In the genomic region with DNA sequence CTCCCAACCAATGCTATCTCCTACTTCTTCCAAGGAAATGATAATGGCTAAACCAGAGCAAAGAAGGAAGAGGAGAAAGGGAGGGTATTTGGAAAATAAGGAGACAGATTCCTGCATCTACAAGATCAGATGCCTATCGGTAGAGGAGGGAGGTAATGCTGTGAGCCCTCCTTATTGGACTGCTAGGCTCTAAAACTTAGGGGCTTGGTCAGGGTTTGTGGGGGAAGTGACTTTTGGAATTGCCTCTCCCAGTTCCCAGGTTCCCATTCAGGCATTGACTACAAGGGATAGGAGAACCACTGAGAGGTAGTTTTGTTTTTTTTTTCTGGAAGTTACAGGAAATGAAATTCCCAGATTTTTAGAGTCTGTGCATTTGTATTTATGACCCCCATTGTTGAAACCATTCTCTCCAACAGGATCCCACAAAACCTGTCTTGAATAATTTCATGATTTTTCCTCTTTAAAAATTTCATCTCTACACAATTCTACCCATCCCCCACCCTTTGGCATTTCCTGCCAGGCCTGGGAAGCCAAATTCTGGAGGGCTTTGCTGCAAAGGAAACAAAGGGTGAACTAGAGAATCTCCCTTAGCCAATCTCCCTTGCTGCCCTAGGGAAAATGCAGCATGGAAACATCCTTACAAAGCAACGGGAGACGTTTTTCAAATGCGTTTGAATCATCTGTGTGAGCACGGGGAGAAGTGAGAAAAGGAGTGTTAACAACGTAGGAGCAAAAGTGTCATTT, we compare ENCODE assay signal across 14 cellular contexts.
DNase-seq lines count a peak whose midpoint lies in the region; ATAC-seq, FAIRE-seq and TF ChIP-seq lines count a peak whose summit lies in the region.
"Had no signal": no experiment of that assay in that cellular context is flagged by ENCODE, and none has a peak within 500 bp of the region (broad histone marks: within the 10 kb centered on the region; RNA-seq: fewer than 3 reads in every experiment).

No MANE protein-coding gene starts in this region.

- 56 to 63% methylated on average over 1 of the region's 6 CpGs for WGBS in mesodermal cell (ENCODE audit: insufficient coverage in 2 of 2), 2 experiments
- 48% methylated on average over 6 of the region's 6 CpGs for WGBS in suprapubic skin

- POLR2A ChIA-PET in endothelial cell of umbilical vein (lab: Charles Lee): interaction anchor here (1.0 kb wide), 1 partner anchor 282 kb away, joined by 4 read pairs; a partner anchor contains a TSS

- peak overlapping the region; percentile 12 for H3K4me2 ChIP-seq in endothelial cell of umbilical vein (ENCODE audit: insufficient read depth, low read length)

- H2AFZ ChIP-seq in endothelial cell of umbilical vein (ENCODE audit: low read depth, low read length): peak overlapping the region; percentile 49

- no peaks in the 10 kb centered on the region for H4K20me1 ChIP-seq in endothelial cell of umbilical vein (replicated peaks; ENCODE audit: control insufficient read depth, extremely low read depth, insufficient read depth, low read length)

- H3K4me1 ChIP-seq in HUES6 (ENCODE audit: control insufficient read depth, insufficient read depth, low read length) (peaks cover 20% of the 10 kb centered on the region), endothelial cell of umbilical vein (ENCODE audit: control insufficient read depth, extremely low read depth, insufficient read depth, low read length) (peaks cover 18% of the 10 kb centered on the region), mesodermal cell (ENCODE audit: control insufficient read depth, insufficient read depth, low read length, poor library complexity, severe bottlenecking) (peaks cover 11% of the 10 kb centered on the region), suprapubic skin (peaks cover 4% of the 10 kb centered on the region)

- FAIRE-seq in endothelial cell of umbilical vein (lab: Jason Lieb, UNC): peak; percentile 85

- H3K27ac ChIP-seq in HUES6 (ENCODE audit: low read depth, low read length) (peak overlapping the region; percentile 80), endothelial cell of umbilical vein (ENCODE audit: insufficient read depth, low read depth, low read length) (peak overlapping the region; percentile 56), mesodermal cell (ENCODE audit: low read depth, low read length, severe bottlenecking) (peak overlapping the region; percentile 81), suprapubic skin (no peak overlapping the region)

- BruUV-seq in endothelial cell of umbilical vein (replicated peaks; lab: Mats Ljungman, UMichigan): no TSS peak

- CTCF ChIA-PET in endothelial cell of umbilical vein (lab: Charles Lee): interaction anchor here (1.0 kb wide), 1 partner anchor 66 kb away, joined by 3 read pairs; no protein-coding TSS in a partner anchor

- dilution Hi-C loops in endothelial cell of umbilical vein (cut with MboI; ENCODE audit: extremely low pct_ligation_motif_present, low sequenced_read_pairs): no loop called here

- no peak for TF ChIP-seq EP300 in suprapubic skin (IDR thresholded peaks at IDR 0.05)

- ATAC-seq in GM18861 (IDR thresholded peaks at IDR 0.05; ENCODE audit: unreplicated experiment) (no peak), HG03095 (IDR thresholded peaks at IDR 0.05; ENCODE audit: unreplicated experiment) (no peak), GM21619 (IDR thresholded peaks at IDR 0.05; ENCODE audit: unreplicated experiment) (no peak)
- ATAC-seq: HCT116 had no signal

- no peaks in the 10 kb centered on the region for H3K9me1 ChIP-seq in endothelial cell of umbilical vein (replicated peaks; ENCODE audit: control insufficient read depth, extremely low read depth, insufficient read depth, low read length)

- intact Hi-C loops in endothelial cell of umbilical vein (cut with micrococcal nuclease): loop anchor here (1.0 to 5.0 kb wide), 6 partner anchors 14 to 446 kb away; no protein-coding TSS in a partner anchor

- H3K9me3 ChIP-seq in HUES6 (ENCODE audit: control insufficient read depth, insufficient read depth, low read depth, low read length): no peaks in the 10 kb centered on the region
- no peaks in the 10 kb centered on the region for H3K9me3 ChIP-seq in endothelial cell of umbilical vein (replicated peaks; ENCODE audit: control insufficient read depth, insufficient read depth, low read length)
- no peaks in the 10 kb centered on the region for H3K9me3 ChIP-seq in mesodermal cell (ENCODE audit: control insufficient read depth, low read length)
- H3K9me3 ChIP-seq in suprapubic skin: no peaks in the 10 kb centered on the region
- H3K9me3 ChIP-seq: thoracic aorta had no signal

- no peak overlapping the region for H3K9ac ChIP-seq in HUES6 (ENCODE audit: low read length)
- H3K9ac ChIP-seq in endothelial cell of umbilical vein (replicated peaks; ENCODE audit: extremely low read depth, insufficient read depth, low read length): peak overlapping the region; percentile 32

- DNase-seq in A172 (ENCODE audit: low spot score): peak; percentile 55
- DNase-seq in endothelial cell of umbilical vein (ENCODE audit: low read depth, low spot score): peak; percentile 86
- DNase-seq in suprapubic skin (ENCODE audit: low spot score in 2 of 2): no peak
- DNase-seq: AML-193; GF-D8; NCI-H82; stimulated activated CD4-positive, alpha-beta T cell treated with anti-CD3 and anti-CD28 coated beads, Interleukin-4, amount 100 ng/mL, for 4 hours had no signal

- TF ChIP-seq POLR2A in endothelial cell of umbilical vein (IDR thresholded peaks at IDR 0.05; ENCODE audit: low read depth, low read length): no peak
- TF ChIP-seq POLR2A in suprapubic skin (IDR thresholded peaks at IDR 0.05): no peak

- H3K4me3 ChIP-seq in HUES6 (ENCODE audit: low read depth, low read length) (no peak overlapping the region), endothelial cell of umbilical vein (replicated peaks in 1 of 3; ENCODE audit: insufficient read depth in 1 of 3, low read depth in 1 of 3, low read length in 3 of 3) (no peak overlapping the region), mesodermal cell (ENCODE audit: extremely low read depth, insufficient read depth, low read length, poor library complexity, severe bottlenecking) (no peak overlapping the region), suprapubic skin (no peak overlapping the region)
- H3K4me3 ChIP-seq: thoracic aorta had no signal

- TF ChIP-seq CTCF in endothelial cell of umbilical vein (IDR thresholded peaks at IDR 0.05; ENCODE audit: extremely low read depth in 1 of 2, insufficient read depth in 1 of 2, low read depth in 1 of 2, low read length in 2 of 2) (no peak), suprapubic skin (IDR thresholded peaks at IDR 0.05) (no peak)

- no peaks in the 10 kb centered on the region for H3K27me3 ChIP-seq in HUES6 (ENCODE audit: control insufficient read depth, insufficient read depth, low read length)
- no peaks in the 10 kb centered on the region for H3K27me3 ChIP-seq in endothelial cell of umbilical vein (ENCODE audit: control insufficient read depth in 2 of 2, insufficient read depth in 2 of 2, low read length in 2 of 2)
- no peaks in the 10 kb centered on the region for H3K27me3 ChIP-seq in suprapubic skin

- no peaks in the 10 kb centered on the region for H3K79me2 ChIP-seq in endothelial cell of umbilical vein (ENCODE audit: control insufficient read depth, insufficient read depth, low read length)

- H3K36me3 ChIP-seq in HUES6 (ENCODE audit: control insufficient read depth, insufficient read depth, low read length): no peaks in the 10 kb centered on the region
- H3K36me3 ChIP-seq in endothelial cell of umbilical vein (ENCODE audit: control insufficient read depth in 2 of 2, extremely low read depth in 1 of 2, insufficient read depth in 2 of 2, low read length in 2 of 2): no peaks in the 10 kb centered on the region
- H3K36me3 ChIP-seq in mesodermal cell (ENCODE audit: control insufficient read depth, insufficient read depth, low read length): peaks cover 61% of the 10 kb centered on the region
- H3K36me3 ChIP-seq in suprapubic skin: peaks cover 17% of the 10 kb centered on the region
- H3K36me3 ChIP-seq: thoracic aorta had no signal

TF ChIP-seq in endothelial cell of umbilical vein, 7 proteins besides CTCF, POLR2A, EP300 and RAD21:
- TF ChIP-seq EZH2 (IDR thresholded peaks at IDR 0.05; ENCODE audit: borderline replicate concordance, low read depth, low read length, severe bottlenecking) (no peak), JUN (IDR thresholded peaks at IDR 0.05; ENCODE audit: borderline replicate concordance, insufficient read depth, insufficient read length, low read depth) (peak; percentile 3), MYC (IDR thresholded peaks at IDR 0.05; ENCODE audit: low read depth, low read length) (no peak)

Comparison
In these comparisons a context has a peak if more than half of its experiments do, and no peak if none do; other contexts are left out.
1. DNase-seq: peak in A172 (single experiment) and endothelial cell of umbilical vein (single experiment); none in suprapubic skin (0 of 2).